Comparison of ENCODE assay signal across 6 cellular contexts in genomic region chrX:153727108-153727931, GRCh38. TPM values are rescaled to one million over a fixed set of nuclear protein-coding genes. Genes with fewer than 3 reads are reported as not detected.
DNase-seq lines count a peak whose midpoint lies in the region; ATAC-seq and TF ChIP-seq lines count a peak whose summit lies in the region.

No MANE protein-coding gene starts in this region.

- H3K9me3 ChIP-seq in OCI-LY3 (ENCODE audit: insufficient read depth, low read length) (no peaks in the 10 kb centered on the region), cardiac muscle cell (ENCODE audit: low read depth) (no peaks in the 10 kb centered on the region), suprapubic skin (no peaks in the 10 kb centered on the region)

- TF ChIP-seq POLR2A in suprapubic skin (IDR thresholded peaks at IDR 0.05), result no peak

- H3K79me2 ChIP-seq in OCI-LY3 (ENCODE audit: low read length), result peaks cover 45% of the 10 kb centered on the region

- H3K9ac ChIP-seq in OCI-LY3 (ENCODE audit: low read length), result peak overlapping the region; percentile 60

- H3K4me3 ChIP-seq in OCI-LY3 (ENCODE audit: low read length), result peak overlapping the region; percentile 62
- no peak overlapping the region for H3K4me3 ChIP-seq in cardiac muscle cell
- peak overlapping the region; percentile 73 for H3K4me3 ChIP-seq in suprapubic skin

- 47% methylated on average over 14 of the region's 23 CpGs for WGBS in suprapubic skin

- no peak for TF ChIP-seq EP300 in suprapubic skin (IDR thresholded peaks at IDR 0.05)

- ATAC-seq in HG03095 (IDR thresholded peaks at IDR 0.05; ENCODE audit: unreplicated experiment), result no peak

- TF ChIP-seq CTCF in OCI-LY3 (IDR thresholded peaks at IDR 0.05; ENCODE audit: low read depth, low read length) (no peak), cardiac muscle cell (IDR thresholded peaks at IDR 0.05; ENCODE audit: low read depth, low read length) (no peak), suprapubic skin (IDR thresholded peaks at IDR 0.05) (no peak), GM10266 (IDR thresholded peaks at IDR 0.05; ENCODE audit: control insufficient read depth, insufficient read depth, low read depth, missing control alignments) (no peak)

- peaks cover 38% of the 10 kb centered on the region for H3K4me1 ChIP-seq in OCI-LY3 (ENCODE audit: low read length)
- peaks cover 16% of the 10 kb centered on the region for H3K4me1 ChIP-seq in cardiac muscle cell (ENCODE audit: low read depth)
- peaks cover 46% of the 10 kb centered on the region for H3K4me1 ChIP-seq in suprapubic skin

- H2AFZ ChIP-seq in OCI-LY3 (ENCODE audit: low read depth, low read length), result no peak overlapping the region

- peaks cover 8% of the 10 kb centered on the region for H4K20me1 ChIP-seq in OCI-LY3 (ENCODE audit: insufficient read depth, low read length)

- H3K27me3 ChIP-seq in OCI-LY3 (ENCODE audit: low read depth, low read length) (no peaks in the 10 kb centered on the region), cardiac muscle cell (no peaks in the 10 kb centered on the region), suprapubic skin (no peaks in the 10 kb centered on the region)

- H3K27ac ChIP-seq in OCI-LY3 (ENCODE audit: low read length) (peak overlapping the region; percentile 86), cardiac muscle cell (peak overlapping the region; percentile 83), suprapubic skin (peak overlapping the region; percentile 92)

- H3K36me3 ChIP-seq in OCI-LY3 (replicated peaks; ENCODE audit: low read depth, low read length) (peaks cover 27% of the 10 kb centered on the region), cardiac muscle cell (no peaks in the 10 kb centered on the region), suprapubic skin (no peaks in the 10 kb centered on the region)

- peak overlapping the region; percentile 97 for H3K4me2 ChIP-seq in OCI-LY3 (ENCODE audit: low read length)

- DNase-seq in COR-L47 (lab: John Stamatoyannopoulos, UW), result peak; percentile 78
- peak in 1 of 2 donors; percentile 33 for DNase-seq in cardiac muscle cell (ENCODE audit: low read depth in 1 of 2, low spot score in 1 of 2)
- DNase-seq in suprapubic skin (ENCODE audit: low spot score in 2 of 2), result no peak
- no peak for DNase-seq in GM10266 (ENCODE audit: extremely low spot score)

RNA-seq across cellular contexts. Expression of gene ABCD1, which starts 2.7 kb away (rescaled TPM):
- 23.8 and 28.7 TPM in 2 replicates for total RNA-seq in cardiac muscle cell
- 14.6 and 15.3 TPM in 2 replicates for polyA plus RNA-seq in cardiac muscle cell
- total RNA-seq in suprapubic skin, result 1 to 10 TPM; 5.9 to 9.4 (median 7.4) TPM

RNA-seq across cellular contexts. Expression of gene BCAP31, which starts 3.1 kb away (rescaled TPM):
- total RNA-seq in cardiac muscle cell (74.7 and 94.0 TPM in 2 replicates), suprapubic skin (100 to 1,000 TPM; 112 to 170 (median 167) TPM)
- 189 and 269 TPM in 2 replicates for polyA plus RNA-seq in cardiac muscle cell

RNA-seq across cellular contexts. Expression of gene PLXNB3, which starts 36.7 kb away (rescaled TPM):
- 0.48 and 0.85 TPM in 2 replicates for total RNA-seq in cardiac muscle cell
- 0.34 and 1.4 TPM in 2 replicates for polyA plus RNA-seq in cardiac muscle cell
- 10 to 100 TPM; 13.5 to 23.9 (median 19.8) TPM for total RNA-seq in suprapubic skin

RNA-seq across cellular contexts. Expression of gene SLC6A8, which starts 39.6 kb away (rescaled TPM):
- total RNA-seq in cardiac muscle cell (23.7 and 29.0 TPM in 2 replicates), suprapubic skin (10 to 100 TPM; 26.1 to 74.1 (median 45.2) TPM)
- 35.8 and 37.3 TPM in 2 replicates for polyA plus RNA-seq in cardiac muscle cell

RNA-seq across cellular contexts. Expression of gene SRPK3, which starts 53.5 kb away (rescaled TPM):
- total RNA-seq in cardiac muscle cell (not detected in 2 replicates), suprapubic skin (1 to 10 TPM in 2 of 4 donors, under 1 TPM in 2; 0.42 to 3.1 (median 1.2) TPM)
- polyA plus RNA-seq in cardiac muscle cell, result 0.57 and 0.71 TPM in 2 replicates
